In genomic region chr15:50354838-50355611, GRCh38 we compare ENCODE assay signal across 8 cellular contexts. TPM values are rescaled to one million over a fixed set of nuclear protein-coding genes. Genes with fewer than 3 reads are reported as not detected.
A peak's percentile ranks its signal among the peaks of the same experiment; 100 is the strongest.
DNase-seq lines count a peak whose midpoint lies in the region; ATAC-seq and TF ChIP-seq lines count a peak whose summit lies in the region.

Gene GABPB1 (minus strand): TSS chr15:50355198. CDS start chr15:50309798, 45,400 bp downstream.

- DNase-seq in DMS153 (lab: John Stamatoyannopoulos, UW) (peak; percentile 69), Kasumi-1 (lab: John Stamatoyannopoulos, UW) (peak; percentile 92 to 93), RWPE1 (ENCODE audit: low spot score) (peak; percentile 92), fibroblast of lung (ENCODE audit: low read depth in 2 of 2) (peak; percentile 97 to 98)
- DNase-seq in naive thymus-derived CD8-positive, alpha-beta T cell: peak; percentile 77 to 96 (median 88)
- peak; percentile 89 for DNase-seq in stimulated activated naive B cell treated with anti-CD40 and anti-IgM and Interleukin-4, amounts not matched to agents 10 μg/mL and 1 μg/mL and 100 μg/mL, for 72 hours

- H3K9ac ChIP-seq in fibroblast of lung (ENCODE audit: insufficient read depth, low read length): peak within 1 kb of the TSS; percentile 83

- H3K4me3 ChIP-seq in fibroblast of lung (replicated peaks in 1 of 4; ENCODE audit: control extremely low read depth in 1 of 4, insufficient read depth in 1 of 4, low read depth in 3 of 4, low read length in 4 of 4): peak within 1 kb of the TSS; percentile 68 to 95 (median 78)

- TF ChIP-seq CTCF in RWPE1 (conservative IDR thresholded peaks at IDR 0.05; ENCODE audit: low read depth) (no peak), fibroblast of lung (conservative IDR thresholded peaks at IDR 0.05 in 1 of 2, IDR thresholded peaks at IDR 0.05 in 1 of 2; ENCODE audit: low read depth in 1 of 2, low read length in 2 of 2) (no peak)

- peak within 1 kb of the TSS; percentile 100 for H3K27ac Mint-ChIP-seq in activated T-helper 17 cell treated with anti-CD3 and anti-CD28 coated beads, Interleukin-2, amount 50 U/mL, for 72 hours
- peak within 1 kb of the TSS; percentile 97 to 100 (median 99) for H3K27ac Mint-ChIP-seq in naive thymus-derived CD8-positive, alpha-beta T cell
- H3K27ac Mint-ChIP-seq in stimulated activated naive B cell treated with anti-CD40 and anti-IgM and Interleukin-4, amounts not matched to agents 10 μg/mL and 1 μg/mL and 100 μg/mL, for 72 hours: peak within 1 kb of the TSS; percentile 98

- H3K4me1 ChIP-seq in fibroblast of lung (ENCODE audit: control insufficient read depth, extremely low read depth, insufficient read depth, low read length): peaks cover 3% of the 10 kb centered on the region

- POLR2A ChIA-PET in RWPE1 (lab: Yijun Ruan, JAX; ENCODE audit: low non-redundant PET): interaction anchor here (0.6 to 0.7 kb wide), 2 partner anchors 9 to 32 kb away, joined by 3 to 4 read pairs; no protein-coding TSS in a partner anchor
- POLR2A ChIA-PET in naive thymus-derived CD8-positive, alpha-beta T cell (lab: Charles Lee): interaction anchor here (0.5 to 5.4 kb wide), 35 partner anchors 9 to 1601 kb away, joined by 3 to 97 read pairs (median 5); partner anchors contain the start of genes AP4E1, CEP152, COPS2 and DTWD1

- no peaks in the 10 kb centered on the region for H3K9me3 Mint-ChIP-seq in activated T-helper 17 cell treated with anti-CD3 and anti-CD28 coated beads, Interleukin-2, amount 50 U/mL, for 72 hours
- H3K9me3 Mint-ChIP-seq in naive thymus-derived CD8-positive, alpha-beta T cell: peaks cover 0 to 4% (median 0%) of the 10 kb centered on the region in 9 donors
- H3K9me3 Mint-ChIP-seq in stimulated activated naive B cell treated with anti-CD40 and anti-IgM and Interleukin-4, amounts not matched to agents 10 μg/mL and 1 μg/mL and 100 μg/mL, for 72 hours: peaks cover 0 to 3% of the 10 kb centered on the region in 2 donors

- H3K27me3 Mint-ChIP-seq in activated T-helper 17 cell treated with anti-CD3 and anti-CD28 coated beads, Interleukin-2, amount 50 U/mL, for 72 hours: no peaks in the 10 kb centered on the region
- peaks cover 0 to 9% (median 0%) of the 10 kb centered on the region in 5 donors for H3K27me3 Mint-ChIP-seq in naive thymus-derived CD8-positive, alpha-beta T cell
- H3K27me3 Mint-ChIP-seq in stimulated activated naive B cell treated with anti-CD40 and anti-IgM and Interleukin-4, amounts not matched to agents 10 μg/mL and 1 μg/mL and 100 μg/mL, for 72 hours: no peaks in the 10 kb centered on the region

- H2AFZ ChIP-seq in fibroblast of lung (ENCODE audit: low read length): peak within 1 kb of the TSS; percentile 19

- peaks cover 2% of the 10 kb centered on the region for H4K20me1 ChIP-seq in fibroblast of lung (ENCODE audit: control insufficient read depth, extremely low read depth, insufficient read depth, low read length)

- peaks cover 38% of the 10 kb centered on the region for H3K4me1 Mint-ChIP-seq in activated T-helper 17 cell treated with anti-CD3 and anti-CD28 coated beads, Interleukin-2, amount 50 U/mL, for 72 hours
- H3K4me1 Mint-ChIP-seq in naive thymus-derived CD8-positive, alpha-beta T cell: peaks cover 30 to 65% (median 49%) of the 10 kb centered on the region in 4 donors
- peaks cover 27 to 42% of the 10 kb centered on the region in 2 donors for H3K4me1 Mint-ChIP-seq in stimulated activated naive B cell treated with anti-CD40 and anti-IgM and Interleukin-4, amounts not matched to agents 10 μg/mL and 1 μg/mL and 100 μg/mL, for 72 hours

- H3K9me3 ChIP-seq in fibroblast of lung (ENCODE audit: control insufficient read depth, insufficient read depth, low read depth, low read length): no peaks in the 10 kb centered on the region

- peaks cover 84% of the 10 kb centered on the region for H3K36me3 Mint-ChIP-seq in activated T-helper 17 cell treated with anti-CD3 and anti-CD28 coated beads, Interleukin-2, amount 50 U/mL, for 72 hours (ENCODE audit: low read depth)
- H3K36me3 Mint-ChIP-seq in naive thymus-derived CD8-positive, alpha-beta T cell: peaks cover 12 to 39% (median 17%) of the 10 kb centered on the region in 3 donors
- H3K36me3 Mint-ChIP-seq in stimulated activated naive B cell treated with anti-CD40 and anti-IgM and Interleukin-4, amounts not matched to agents 10 μg/mL and 1 μg/mL and 100 μg/mL, for 72 hours: peaks cover 28 to 58% of the 10 kb centered on the region in 2 donors

- H3K36me3 ChIP-seq in fibroblast of lung (ENCODE audit: control insufficient read depth, insufficient read depth, low read length): peaks cover 4% of the 10 kb centered on the region

- peak within 1 kb of the TSS; percentile 84 for H3K4me3 Mint-ChIP-seq in activated T-helper 17 cell treated with anti-CD3 and anti-CD28 coated beads, Interleukin-2, amount 50 U/mL, for 72 hours
- H3K4me3 Mint-ChIP-seq in naive thymus-derived CD8-positive, alpha-beta T cell: peak within 1 kb of the TSS; percentile 75 to 100 (median 95)
- H3K4me3 Mint-ChIP-seq in stimulated activated naive B cell treated with anti-CD40 and anti-IgM and Interleukin-4, amounts not matched to agents 10 μg/mL and 1 μg/mL and 100 μg/mL, for 72 hours: peak within 1 kb of the TSS; percentile 80 to 96

- H3K79me2 ChIP-seq in fibroblast of lung (ENCODE audit: control insufficient read depth, insufficient read depth, low read length): peaks cover 70% of the 10 kb centered on the region

- H3K27me3 ChIP-seq in fibroblast of lung (ENCODE audit: control insufficient read depth, insufficient read depth, low read length): no peaks in the 10 kb centered on the region

- H3K27ac ChIP-seq in RWPE1: peak within 1 kb of the TSS; percentile 96
- H3K27ac ChIP-seq in fibroblast of lung (ENCODE audit: insufficient read depth, low read length): peak within 1 kb of the TSS; percentile 85

- H3K4me2 ChIP-seq in fibroblast of lung (ENCODE audit: extremely low read depth, insufficient read depth, low read length): peak within 1 kb of the TSS; percentile 82

- CTCF ChIA-PET in RWPE1 (lab: Yijun Ruan, JAX): no interaction called here

- peak; percentile 43 for ATAC-seq in GM21737 (IDR thresholded peaks at IDR 0.05; ENCODE audit: unreplicated experiment)
- peak; percentile 47 for ATAC-seq in activated T-helper 17 cell treated with anti-CD3 and anti-CD28 coated beads, Interleukin-2, amount 50 U/mL, for 72 hours (replicated peaks)
- ATAC-seq in naive thymus-derived CD8-positive, alpha-beta T cell: peak; percentile 52 to 56
- ATAC-seq in stimulated activated naive B cell treated with anti-CD40 and anti-IgM and Interleukin-4, amounts not matched to agents 10 μg/mL and 1 μg/mL and 100 μg/mL, for 72 hours (replicated peaks): peak; percentile 64 to 68

RNA-seq across cellular contexts. Expression of gene GABPB1, which starts in this region (rescaled TPM):
- 10 to 100 TPM; 30.9 to 31.2 TPM for total RNA-seq in activated T-helper 17 cell treated with anti-CD3 and anti-CD28 coated beads, Interleukin-2, amount 50 U/mL, for 72 hours
- total RNA-seq in fibroblast of lung: 39.0 and 40.1 TPM in 2 replicates
- 25.3 and 25.4 TPM in 2 replicates for polyA plus RNA-seq in fibroblast of lung
- 15.0 and 17.9 TPM in 2 replicates for polyA plus RNA-seq in fibroblast of lung (2012)
- 19.6 and 21.9 TPM in 2 replicates for polyA minus RNA-seq in fibroblast of lung (ENCODE audit: low replicate concordance)
- 10 to 100 TPM; 23.4 to 29.9 TPM for total RNA-seq in naive thymus-derived CD8-positive, alpha-beta T cell
- polyA plus RNA-seq in naive thymus-derived CD8-positive, alpha-beta T cell: 10 to 100 TPM; 20.6 to 29.1 (median 25.1) TPM

Comparison
In these comparisons a context has a peak if more than half of its experiments do, and no peak if none do; other contexts are left out.
1. Peak in every context shown above with its lines: DNase-seq, ATAC-seq, H3K4me3 ChIP-seq and H3K27ac ChIP-seq.